In genomic region chr4:126247409-126247808, GRCh38 we compare ENCODE assay signal across 24 cellular contexts.
"Had no signal": no experiment of that assay in that cellular context is flagged by ENCODE, and none has a peak within 500 bp of the region (broad histone marks: within the 10 kb centered on the region; RNA-seq: fewer than 3 reads in every experiment).

No MANE protein-coding gene starts in this region.

- H3K4me3 Mint-ChIP-seq: activated CD4-positive, alpha-beta memory T cell treated with anti-CD3 and anti-CD28 coated beads for 36 hours; activated CD4-positive, alpha-beta T cell treated with anti-CD3 and anti-CD28 coated beads, Interleukin-2, amount 10 ng/mL, durations not matched to agents 7 days and 5 days; activated naive CD4-positive, alpha-beta T cell treated with anti-CD3 and anti-CD28 coated beads for 36 hours; activated naive CD8-positive, alpha-beta T cell treated with anti-CD3 and anti-CD28 coated beads for 36 hours; activated T-cell treated with anti-CD3 and anti-CD28 coated beads, Interleukin-2, amount 50 U/mL, for 4 hours; T-helper 2 cell treated with Interferon-gamma antibody and Interleukin-4, amounts not matched to agents 5 μg/mL and 100 μg/mL, for 36 hours had no signal

- H3K27ac Mint-ChIP-seq: activated CD4-positive, alpha-beta memory T cell treated with anti-CD3 and anti-CD28 coated beads for 36 hours; activated CD4-positive, alpha-beta T cell treated with anti-CD3 and anti-CD28 coated beads, Interleukin-2, amount 10 ng/mL, durations not matched to agents 7 days and 5 days; activated naive CD4-positive, alpha-beta T cell treated with anti-CD3 and anti-CD28 coated beads for 36 hours; activated naive CD8-positive, alpha-beta T cell treated with anti-CD3 and anti-CD28 coated beads for 36 hours; T-helper 2 cell treated with Interferon-gamma antibody and Interleukin-4, amounts not matched to agents 5 μg/mL and 100 μg/mL, for 36 hours had no signal

- H3K27ac ChIP-seq: brain microvascular endothelial cell, cardiac muscle cell, SK-N-MC, VCaP had no signal

- ATAC-seq: activated T-cell treated with anti-CD3 and anti-CD28 coated beads, Interleukin-2, amount 50 U/mL, for 4 hours; Right ventricle myocardium inferior had no signal

- DNase-seq: activated CD4-positive, alpha-beta memory T cell treated with anti-CD3 and anti-CD28 coated beads for 36 hours; activated CD4-positive, alpha-beta T cell treated with anti-CD3 and anti-CD28 coated beads, Interleukin-2, amount 10 ng/mL, durations not matched to agents 7 days and 5 days; activated CD4-positive, CD25-positive, alpha-beta regulatory T cell; activated CD8-positive, alpha-beta memory T cell treated with anti-CD3 and anti-CD28 coated beads for 24 hours; activated gamma-delta T cell; activated naive CD4-positive, alpha-beta T cell treated with anti-CD3 and anti-CD28 coated beads for 36 hours; activated naive CD8-positive, alpha-beta T cell treated with anti-CD3 and anti-CD28 coated beads for 36 hours; activated T-cell treated with anti-CD3 and anti-CD28 coated beads, Interleukin-2, amount 50 U/mL, for 4 hours; brain microvascular endothelial cell; Karpas-422; NCI-H1092; NCI-H1417 treated with DMSO at 0.1 percent for 48 hours; NCI-H1694; NCI-H2029 treated with DMSO at 0.1 percent for 48 hours; NCI-H345; NCI-H510A treated with DMSO at 0.1 percent for 48 hours; NCI-H69; RPMI8226; SW 1271 had no signal

- H3K27me3 Mint-ChIP-seq: activated CD4-positive, alpha-beta memory T cell treated with anti-CD3 and anti-CD28 coated beads for 36 hours; activated CD4-positive, alpha-beta T cell treated with anti-CD3 and anti-CD28 coated beads, Interleukin-2, amount 10 ng/mL, durations not matched to agents 7 days and 5 days; activated naive CD8-positive, alpha-beta T cell treated with anti-CD3 and anti-CD28 coated beads for 36 hours had no signal

- H3K27me3 ChIP-seq: brain microvascular endothelial cell, cardiac muscle cell had no signal

- H3K4me3 ChIP-seq: cardiac muscle cell, SK-N-MC had no signal

- H3K36me3 Mint-ChIP-seq: activated CD4-positive, alpha-beta memory T cell treated with anti-CD3 and anti-CD28 coated beads for 36 hours; activated naive CD8-positive, alpha-beta T cell treated with anti-CD3 and anti-CD28 coated beads for 36 hours had no signal

- H3K36me3 ChIP-seq: brain microvascular endothelial cell, cardiac muscle cell had no signal

- H3K4me1 Mint-ChIP-seq: activated CD4-positive, alpha-beta T cell treated with anti-CD3 and anti-CD28 coated beads, Interleukin-2, amount 10 ng/mL, durations not matched to agents 7 days and 5 days; activated naive CD8-positive, alpha-beta T cell treated with anti-CD3 and anti-CD28 coated beads for 36 hours had no signal
